Comparison of ENCODE assay signal across 8 cellular contexts in the genomic region with DNA sequence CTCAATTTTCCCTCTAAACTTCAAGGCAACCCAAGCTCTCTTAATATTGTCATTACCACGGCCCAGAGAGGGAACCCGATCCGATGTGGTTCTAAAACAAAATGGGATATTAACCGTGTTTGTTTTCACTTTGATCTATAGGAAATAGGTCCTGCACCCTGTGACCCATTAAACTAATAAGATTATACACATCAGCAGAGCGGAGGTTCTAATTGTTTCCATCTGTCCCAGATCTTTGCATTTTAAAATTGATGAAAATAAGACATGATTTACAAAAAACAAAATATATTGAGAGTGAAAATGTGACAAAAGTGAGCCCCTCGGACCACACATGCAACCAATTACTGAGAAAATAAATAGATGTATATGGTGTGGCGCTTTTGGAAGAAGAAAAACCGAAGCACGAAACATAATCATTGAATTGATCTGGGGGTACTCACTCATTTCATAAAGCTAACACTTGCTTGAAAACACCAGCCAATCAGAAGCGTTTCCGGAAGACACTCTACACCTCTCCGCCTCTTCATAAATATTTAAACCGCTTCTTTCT.
DNase-seq lines count a peak whose midpoint lies in the region; ATAC-seq lines count a peak whose summit lies in the region.

No MANE protein-coding gene starts in this region.

- peak overlapping the region; percentile 24 for H3K27ac Mint-ChIP-seq in activated naive CD8-positive, alpha-beta T cell treated with anti-CD3 and anti-CD28 coated beads, Interleukin-2, amount 10 ng/mL, durations not matched to agents 7 days and 5 days
- H3K27ac Mint-ChIP-seq in naive B cell = peak overlapping the region in 4 of 6 donors; percentile 31 to 97 (median 73)

- intact Hi-C loops in sciatic nerve (cut with DNase I) = no loop called here

- H3K4me3 ChIP-seq in Jurkat, Clone E6-1 (ENCODE audit: low read length) = peak overlapping the region; percentile 54

- peaks cover 22% of the 10 kb centered on the region for H3K4me1 Mint-ChIP-seq in activated naive CD8-positive, alpha-beta T cell treated with anti-CD3 and anti-CD28 coated beads, Interleukin-2, amount 10 ng/mL, durations not matched to agents 7 days and 5 days
- H3K4me1 Mint-ChIP-seq in naive B cell = peaks cover 0 to 8% (median 4%) of the 10 kb centered on the region in 3 donors

- POLR2A ChIA-PET in activated naive CD8-positive, alpha-beta T cell treated with anti-CD3 and anti-CD28 coated beads, Interleukin-2, amount 10 ng/mL, durations not matched to agents 7 days and 5 days (lab: Charles Lee) = interaction anchor here (1.3 to 1.4 kb wide), 2 partner anchors 338 to 339 kb away, joined by 4 to 8 read pairs; partner anchors contain the start of genes CBX3 and HNRNPA2B1

- H3K36me3 Mint-ChIP-seq in activated naive CD8-positive, alpha-beta T cell treated with anti-CD3 and anti-CD28 coated beads, Interleukin-2, amount 10 ng/mL, durations not matched to agents 7 days and 5 days = peaks cover 7% of the 10 kb centered on the region
- H3K36me3 Mint-ChIP-seq in naive B cell = peaks cover 10 to 11% of the 10 kb centered on the region in 2 donors

- no peak overlapping the region for H3K27ac ChIP-seq in caudate nucleus (ENCODE audit: low read depth, low read length)

- DNase-seq in DMS 273 (lab: John Stamatoyannopoulos, UW; ENCODE audit: unreplicated experiment) (peak; percentile 80), naive B cell (no peak), caudate nucleus (lab: John Stamatoyannopoulos, UW) (no peak), sciatic nerve (ENCODE audit: low spot score) (no peak)
- no peak for DNase-seq in Jurkat, Clone E6-1 (ENCODE audit: low read depth, low spot score)
- no peak for DNase-seq in activated naive CD8-positive, alpha-beta T cell treated with anti-CD3 and anti-CD28 coated beads, Interleukin-2, amount 10 ng/mL, durations not matched to agents 7 days and 5 days
- no peak for DNase-seq in stimulated activated CD4-positive, alpha-beta T cell treated with anti-CD3 and anti-CD28 coated beads, Interleukin-4, amount 100 ng/mL, for 24 hours

- no peak for ATAC-seq in activated naive CD8-positive, alpha-beta T cell treated with anti-CD3 and anti-CD28 coated beads, Interleukin-2, amount 10 ng/mL, durations not matched to agents 7 days and 5 days (ENCODE audit: low read depth)
- ATAC-seq in naive B cell (ENCODE audit: low read depth in 2 of 2) (no peak), sciatic nerve (no peak), GM18870 (IDR thresholded peaks at IDR 0.05; ENCODE audit: unreplicated experiment) (no peak)

- H3K4me3 Mint-ChIP-seq in activated naive CD8-positive, alpha-beta T cell treated with anti-CD3 and anti-CD28 coated beads, Interleukin-2, amount 10 ng/mL, durations not matched to agents 7 days and 5 days = peak overlapping the region; percentile 75
- H3K4me3 Mint-ChIP-seq in naive B cell = peak overlapping the region in 5 of 8 donors; percentile 0 to 85 (median 56)

- H3K9me3 Mint-ChIP-seq in activated naive CD8-positive, alpha-beta T cell treated with anti-CD3 and anti-CD28 coated beads, Interleukin-2, amount 10 ng/mL, durations not matched to agents 7 days and 5 days = peaks cover 3% of the 10 kb centered on the region
- H3K9me3 Mint-ChIP-seq in naive B cell = peaks cover 3 to 40% (median 19%) of the 10 kb centered on the region in 7 donors

- peaks cover 74% of the 10 kb centered on the region for H3K27me3 Mint-ChIP-seq in activated naive CD8-positive, alpha-beta T cell treated with anti-CD3 and anti-CD28 coated beads, Interleukin-2, amount 10 ng/mL, durations not matched to agents 7 days and 5 days
- peaks cover 31 to 44% (median 41%) of the 10 kb centered on the region in 3 donors for H3K27me3 Mint-ChIP-seq in naive B cell
